Comparison of ENCODE assay signal across 8 cellular contexts in the genomic region with DNA sequence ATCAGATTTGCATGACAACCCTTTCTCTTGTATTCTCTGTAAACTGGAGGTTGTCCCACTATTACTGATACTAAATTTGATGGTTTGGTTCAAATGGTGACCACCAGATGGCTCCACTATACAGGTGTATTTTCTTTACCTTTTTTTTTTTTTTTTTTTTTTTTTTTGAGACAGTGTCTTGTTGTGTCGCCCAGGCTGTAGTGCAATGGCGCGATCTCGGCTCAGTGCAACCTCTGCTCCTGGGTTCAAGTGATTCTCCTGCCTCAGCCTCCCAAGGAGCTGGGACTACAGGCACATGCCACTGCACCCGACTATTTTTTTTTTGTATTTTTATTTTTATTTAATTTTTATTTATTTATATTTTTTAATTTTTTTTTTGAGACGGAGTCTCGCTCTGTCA. TPM values are rescaled to one million over a fixed set of nuclear protein-coding genes. Genes with fewer than 3 reads are reported as not detected.
DNase-seq lines count a peak whose midpoint lies in the region; ATAC-seq lines count a peak whose summit lies in the region.

No MANE protein-coding gene starts in this region.

- H3K9me3 Mint-ChIP-seq in activated naive CD4-positive, alpha-beta T cell treated with anti-CD3 and anti-CD28 coated beads, Interleukin-2, amount 50 U/mL, for 72 hours: peaks cover 0 to 5% of the 10 kb centered on the region in 2 donors

- peaks cover 6 to 21% of the 10 kb centered on the region in 2 donors for H3K36me3 Mint-ChIP-seq in activated naive CD4-positive, alpha-beta T cell treated with anti-CD3 and anti-CD28 coated beads, Interleukin-2, amount 50 U/mL, for 72 hours

- peak; percentile 56 to 76 for ATAC-seq in activated naive CD4-positive, alpha-beta T cell treated with anti-CD3 and anti-CD28 coated beads, Interleukin-2, amount 50 U/mL, for 72 hours
- ATAC-seq in GM18498 (IDR thresholded peaks at IDR 0.05; ENCODE audit: unreplicated experiment) (no peak), HG03571 (IDR thresholded peaks at IDR 0.05; ENCODE audit: unreplicated experiment) (no peak)

- no peak overlapping the region for H3K27ac Mint-ChIP-seq in activated naive CD4-positive, alpha-beta T cell treated with anti-CD3 and anti-CD28 coated beads, Interleukin-2, amount 50 U/mL, for 72 hours

- peak; percentile 52 for DNase-seq in stimulated activated CD4-positive, alpha-beta T cell treated with anti-CD3 and anti-CD28 coated beads, Interleukin-4, amount 100 ng/mL, for 24 hours
- no peak for DNase-seq in stimulated activated CD4-positive, alpha-beta T cell treated with anti-CD3 and anti-CD28 coated beads, Interleukin-12 subunit alpha, Interleukin-12 subunit beta, amount 100 ng/mL, for 4 hours
- peak; percentile 56 for DNase-seq in NCI-H1105 (lab: John Stamatoyannopoulos, UW)
- peak in 1 of 2 donors; percentile 40 for DNase-seq in activated naive CD4-positive, alpha-beta T cell treated with anti-CD3 and anti-CD28 coated beads, Interleukin-2, amount 50 U/mL, for 72 hours (ENCODE audit: low spot score in 2 of 2)
- peak; percentile 67 for DNase-seq in kidney tubule cell (ENCODE audit: low spot score)
- DNase-seq in NCI-H510A treated with DMSO at 0.1 percent for 48 hours (lab: John Stamatoyannopoulos, UW): no peak

RNA-seq across cellular contexts. Expression of a gene that starts 6.6 kb away (rescaled TPM):
- 10 to 100 TPM; 89.9 to 94.3 TPM for total RNA-seq in activated naive CD4-positive, alpha-beta T cell treated with anti-CD3 and anti-CD28 coated beads, Interleukin-2, amount 50 U/mL, for 72 hours

RNA-seq across cellular contexts. Expression of a gene that starts 27.7 kb away (rescaled TPM):
- total RNA-seq in activated naive CD4-positive, alpha-beta T cell treated with anti-CD3 and anti-CD28 coated beads, Interleukin-2, amount 50 U/mL, for 72 hours: 100 to 1,000 TPM; 154 to 182 TPM

RNA-seq across cellular contexts. Expression of a gene that starts 41.1 kb away (rescaled TPM):
- 100 to 1,000 TPM in 1 of 2 donors, 10 to 100 TPM in 1; 78.9 to 113 TPM for total RNA-seq in activated naive CD4-positive, alpha-beta T cell treated with anti-CD3 and anti-CD28 coated beads, Interleukin-2, amount 50 U/mL, for 72 hours

Comparison
In these comparisons a context has a peak if more than half of its experiments do, and no peak if none do; other contexts are left out.
1. DNase-seq: peak in stimulated activated CD4-positive, alpha-beta T cell treated with anti-CD3 and anti-CD28 coated beads, Interleukin-4, amount 100 ng/mL, for 24 hours (single experiment), NCI-H1105 (single experiment) and kidney tubule cell (single experiment); none in stimulated activated CD4-positive, alpha-beta T cell treated with anti-CD3 and anti-CD28 coated beads, Interleukin-12 subunit alpha, Interleukin-12 subunit beta, amount 100 ng/mL, for 4 hours (single experiment) and NCI-H510A treated with DMSO at 0.1 percent for 48 hours (single experiment).
2. ATAC-seq: peak in activated naive CD4-positive, alpha-beta T cell treated with anti-CD3 and anti-CD28 coated beads, Interleukin-2, amount 50 U/mL, for 72 hours (2 of 2); none in GM18498 (single experiment) and HG03571 (single experiment).